Comparison of ENCODE assay signal across 8 cellular contexts in the genomic region with DNA sequence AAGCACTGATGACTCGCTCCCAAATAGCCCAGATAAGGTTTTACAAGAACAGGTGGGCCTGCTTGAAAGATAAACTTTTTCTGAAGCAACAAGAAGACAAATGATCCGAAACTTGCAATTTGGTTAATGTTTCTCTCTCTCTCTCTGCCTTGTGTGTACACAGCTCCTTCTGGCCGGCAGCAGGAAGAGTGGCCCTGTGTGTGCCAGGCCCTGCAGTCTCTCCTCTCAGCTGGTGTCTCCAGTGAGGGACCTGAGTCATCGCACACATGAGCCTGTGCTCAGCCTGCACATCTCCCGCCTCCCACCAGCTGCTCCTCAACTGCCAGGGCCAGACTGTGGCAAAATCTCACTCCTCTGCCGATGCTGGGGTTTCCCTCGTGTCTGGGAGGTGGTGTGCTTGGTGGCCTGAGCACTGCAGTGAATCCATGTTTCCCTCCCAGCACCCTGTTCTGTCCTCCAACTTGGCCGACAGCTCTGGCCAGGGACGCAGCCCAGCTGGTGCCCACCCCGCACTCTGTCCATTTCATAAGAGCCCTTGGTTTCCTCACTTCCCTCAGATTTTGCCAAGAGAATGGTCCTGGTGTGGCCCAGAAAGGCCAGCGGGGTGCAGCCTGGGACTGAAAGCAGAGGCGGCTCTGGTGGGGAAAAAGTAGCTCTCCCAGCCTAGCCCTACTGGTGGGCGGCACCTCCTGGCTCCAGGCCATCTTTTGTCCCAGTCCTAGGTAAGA. TPM values are rescaled to one million over a fixed set of nuclear protein-coding genes. Genes with fewer than 3 reads are reported as not detected.
DNase-seq lines count a peak whose midpoint lies in the region; ATAC-seq lines count a peak whose summit lies in the region.

No MANE protein-coding gene starts in this region.

- H3K4me3 Mint-ChIP-seq in activated T-helper 2 cell treated with anti-CD3 and anti-CD28 coated beads, Interferon-gamma antibody, Interleukin-2, Interleukin-4, amounts not matched to agents 10 μg/mL and 5 μg/mL and 100 μg/mL, durations not matched to agents 14 hours and 24 hours and 36 hours (ENCODE audit: low read depth), result no peak overlapping the region

- no peaks in the 10 kb centered on the region for H3K9me3 Mint-ChIP-seq in activated T-helper 2 cell treated with anti-CD3 and anti-CD28 coated beads, Interferon-gamma antibody, Interleukin-2, Interleukin-4, amounts not matched to agents 10 μg/mL and 5 μg/mL and 100 μg/mL, durations not matched to agents 14 hours and 24 hours and 36 hours

- H3K27me3 ChIP-seq in SJCRH30, result peaks cover 3% of the 10 kb centered on the region; the same call in 1 of the 2 replicates

- H3K36me3 Mint-ChIP-seq in activated T-helper 2 cell treated with anti-CD3 and anti-CD28 coated beads, Interferon-gamma antibody, Interleukin-2, Interleukin-4, amounts not matched to agents 10 μg/mL and 5 μg/mL and 100 μg/mL, durations not matched to agents 14 hours and 24 hours and 36 hours (ENCODE audit: low read depth), result no peaks in the 10 kb centered on the region

- H3K4me1 Mint-ChIP-seq in activated T-helper 2 cell treated with anti-CD3 and anti-CD28 coated beads, Interferon-gamma antibody, Interleukin-2, Interleukin-4, amounts not matched to agents 10 μg/mL and 5 μg/mL and 100 μg/mL, durations not matched to agents 14 hours and 24 hours and 36 hours (ENCODE audit: low read depth), result peaks cover 31% of the 10 kb centered on the region

- no peak overlapping the region for H3K27ac Mint-ChIP-seq in activated T-helper 2 cell treated with anti-CD3 and anti-CD28 coated beads, Interferon-gamma antibody, Interleukin-2, Interleukin-4, amounts not matched to agents 10 μg/mL and 5 μg/mL and 100 μg/mL, durations not matched to agents 14 hours and 24 hours and 36 hours

- peak overlapping the region; percentile 32 for H3K4me3 ChIP-seq in SJCRH30

- ATAC-seq in HG02678 (IDR thresholded peaks at IDR 0.05; ENCODE audit: unreplicated experiment) (peak; percentile 44), HG03196 (IDR thresholded peaks at IDR 0.05; ENCODE audit: unreplicated experiment) (no peak), HG03139 (IDR thresholded peaks at IDR 0.05; ENCODE audit: unreplicated experiment) (no peak)

- peak overlapping the region; percentile 10 for H3K27ac ChIP-seq in SJCRH30

- H3K4me1 ChIP-seq in SJCRH30, result peaks cover 17% of the 10 kb centered on the region

- H3K9me3 ChIP-seq in SJCRH30 (replicated peaks), result no peaks in the 10 kb centered on the region

- no peaks in the 10 kb centered on the region for H3K36me3 ChIP-seq in SJCRH30

- peaks cover 56% of the 10 kb centered on the region for H3K27me3 Mint-ChIP-seq in activated T-helper 2 cell treated with anti-CD3 and anti-CD28 coated beads, Interferon-gamma antibody, Interleukin-2, Interleukin-4, amounts not matched to agents 10 μg/mL and 5 μg/mL and 100 μg/mL, durations not matched to agents 14 hours and 24 hours and 36 hours (ENCODE audit: low read depth)

- DNase-seq in DMS53 (lab: John Stamatoyannopoulos, UW) (peak; percentile 93), SJCRH30 (peak; percentile 80 to 81), kidney glomerular epithelial cell (lab: John Stamatoyannopoulos, UW) (peak; percentile 64), OCI-M2 (lab: John Stamatoyannopoulos, UW; ENCODE audit: unreplicated experiment) (no peak)
- no peak for DNase-seq in activated T-helper 2 cell treated with anti-CD3 and anti-CD28 coated beads, Interferon-gamma antibody, Interleukin-2, Interleukin-4, amounts not matched to agents 10 μg/mL and 5 μg/mL and 100 μg/mL, durations not matched to agents 14 hours and 24 hours and 36 hours (ENCODE audit: low spot score)

- intact Hi-C loops in activated T-helper 2 cell treated with anti-CD3 and anti-CD28 coated beads, Interferon-gamma antibody, Interleukin-2, Interleukin-4, amounts not matched to agents 10 μg/mL and 5 μg/mL and 100 μg/mL, durations not matched to agents 14 hours and 24 hours and 36 hours (cut with micrococcal nuclease), result loop anchor here (10.0 kb wide), 1 partner anchor 284 kb away; no protein-coding TSS in a partner anchor

RNA-seq across cellular contexts. Expression of gene ERMARD, which starts 49.4 kb away (rescaled TPM):
- total RNA-seq in SJCRH30 (2014; rRNA removed; shearing (Covaris generic)), result 12.3 and 24.6 TPM in 2 replicates
- total RNA-seq in activated T-helper 2 cell treated with anti-CD3 and anti-CD28 coated beads, Interferon-gamma antibody, Interleukin-2, Interleukin-4, amounts not matched to agents 10 μg/mL and 5 μg/mL and 100 μg/mL, durations not matched to agents 14 hours and 24 hours and 36 hours, result 24.5 and 25.9 TPM in 2 replicates

RNA-seq across cellular contexts. Expression of gene DYNLT2, which starts 49.5 kb away (rescaled TPM):
- 1.9 and 4.3 TPM in 2 replicates for total RNA-seq in SJCRH30 (2014; rRNA removed; shearing (Covaris generic))
- total RNA-seq in activated T-helper 2 cell treated with anti-CD3 and anti-CD28 coated beads, Interferon-gamma antibody, Interleukin-2, Interleukin-4, amounts not matched to agents 10 μg/mL and 5 μg/mL and 100 μg/mL, durations not matched to agents 14 hours and 24 hours and 36 hours, result 1.9 and 2.1 TPM in 2 replicates

Comparison
In these comparisons a context has a peak if more than half of its experiments do, and no peak if none do; other contexts are left out.
1. DNase-seq: peak in DMS53 (single experiment), SJCRH30 (2 of 2) and kidney glomerular epithelial cell (single experiment); none in OCI-M2 (single experiment) and activated T-helper 2 cell treated with anti-CD3 and anti-CD28 coated beads, Interferon-gamma antibody, Interleukin-2, Interleukin-4, amounts not matched to agents 10 μg/mL and 5 μg/mL and 100 μg/mL, durations not matched to agents 14 hours and 24 hours and 36 hours (single experiment).